In genomic region chr4:18278244-18278643, GRCh38 we compare ENCODE assay signal across 2 cellular contexts.
TF ChIP-seq lines count a peak whose summit lies in the region.

No MANE protein-coding gene starts in this region.

TF ChIP-seq in GM23338, 12 proteins besides CTCF, POLR2A, EP300 and RAD21:
- TF ChIP-seq REST (IDR thresholded peaks at IDR 0.05; ENCODE audit: unreplicated experiment) (no peak), ZNF114 (CRISPR knock-in tag; IDR thresholded peaks at IDR 0.05) (no peak)

TF ChIP-seq in GM12878, 131 proteins besides CTCF, POLR2A, EP300 and RAD21 (continued from another document):
- TF ChIP-seq MLLT1 (IDR thresholded peaks at IDR 0.05) (no peak), HDAC2 (IDR thresholded peaks at IDR 0.05) (no peak), BCLAF1 (IDR thresholded peaks at IDR 0.05) (no peak), JUND (IDR thresholded peaks at IDR 0.05; ENCODE audit: low read depth, low read length) (no peak), CEBPB (IDR thresholded peaks at IDR 0.05; ENCODE audit: borderline replicate concordance in 1 of 2, low read depth in 2 of 2, low read length in 2 of 2) (no peak), MXI1 (IDR thresholded peaks at IDR 0.05; ENCODE audit: low read depth, low read length) (no peak), USF2 (IDR thresholded peaks at IDR 0.05; ENCODE audit: borderline replicate concordance, low read depth, low read length) (no peak), NFIC (IDR thresholded peaks at IDR 0.05; ENCODE audit: low read depth, low read length) (no peak), CBX5 (IDR thresholded peaks at IDR 0.05; ENCODE audit: low read depth) (no peak), ZBTB4 (CRISPR knock-in tag; IDR thresholded peaks at IDR 0.05) (no peak)
TF ChIP-seq in GM12878: peak in this region for 0.
